8 cellular contexts compared by ENCODE assay signal in the genomic region with DNA sequence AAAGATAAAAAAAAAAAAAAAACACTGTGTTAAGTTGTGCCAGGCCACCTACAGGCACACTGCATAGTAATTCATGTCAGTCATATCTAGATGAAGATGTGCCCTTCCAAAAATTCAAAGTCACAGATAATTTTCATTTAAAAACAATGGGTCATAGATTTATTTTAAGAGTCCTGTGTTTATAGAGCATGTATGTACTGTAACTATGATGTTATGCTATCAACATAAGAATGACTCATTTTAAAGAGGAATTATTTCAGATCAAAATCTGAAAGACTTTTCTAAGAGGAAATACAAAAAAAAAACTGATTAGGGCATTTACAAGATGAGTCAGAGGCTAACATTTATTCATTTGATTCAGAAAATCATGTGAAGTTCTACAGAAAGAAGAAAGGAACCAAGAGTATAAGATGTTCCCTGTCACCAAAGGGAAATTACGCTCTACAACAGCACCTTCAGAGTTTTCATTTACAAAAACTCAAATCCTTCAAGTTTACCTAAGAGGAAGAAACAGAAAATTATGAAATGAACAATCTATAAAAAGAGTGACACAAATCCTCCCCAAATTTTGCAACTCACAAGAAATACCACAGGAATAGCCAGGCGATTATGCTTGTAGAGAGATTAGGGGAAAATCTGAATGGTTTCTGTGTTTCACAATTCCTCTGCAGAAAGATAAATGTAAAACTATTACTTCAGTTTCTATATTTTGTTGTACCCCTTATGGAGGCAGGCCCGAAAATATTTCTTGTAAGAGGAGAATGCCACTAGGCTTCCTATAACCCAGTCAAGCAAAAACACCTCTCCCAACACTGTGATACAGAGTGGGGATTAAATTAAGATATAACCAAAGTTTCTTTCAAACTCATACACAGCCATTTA. TPM values are rescaled to one million over a fixed set of nuclear protein-coding genes. Genes with fewer than 3 reads are reported as not detected.
DNase-seq lines count a peak whose midpoint lies in the region; ATAC-seq and TF ChIP-seq lines count a peak whose summit lies in the region.

No MANE protein-coding gene starts in this region.

- no peak for TF ChIP-seq EP300 in esophagus muscularis mucosa (IDR thresholded peaks at IDR 0.05)

- H3K4me1 ChIP-seq in esophagus muscularis mucosa = peaks cover 48 to 65% (median 62%) of the 10 kb centered on the region in 4 donors
- peaks cover 58 to 62% of the 10 kb centered on the region in 2 donors for H3K4me1 ChIP-seq in gastrocnemius medialis

- ATAC-seq in GM21447 (IDR thresholded peaks at IDR 0.05; ENCODE audit: unreplicated experiment) (peak; percentile 37), gastrocnemius medialis (peak in 1 of 2 donors; percentile 16), HG02571 (IDR thresholded peaks at IDR 0.05; ENCODE audit: unreplicated experiment) (no peak)

- 58% methylated on average over 3 of the region's 3 CpGs for WGBS in esophagus muscularis mucosa

- in situ Hi-C loops in gastrocnemius medialis (cut with MboI; ENCODE audit: low sequenced_read_pairs in 4 of 4) = no loop called here

- H3K4me3 ChIP-seq in SK-N-MC (peak overlapping the region; percentile 51), esophagus muscularis mucosa (no peak overlapping the region), gastrocnemius medialis (peak overlapping the region in 1 of 4 donors; percentile 12)

- no peaks in the 10 kb centered on the region for H3K27me3 ChIP-seq in esophagus muscularis mucosa
- no peaks in the 10 kb centered on the region for H3K27me3 ChIP-seq in gastrocnemius medialis

- peak overlapping the region; percentile 90 for H3K27ac ChIP-seq in SK-N-MC
- H3K27ac ChIP-seq in esophagus muscularis mucosa (replicated peaks in 1 of 4) = peak overlapping the region; percentile 47 to 76 (median 64)
- H3K27ac ChIP-seq in gastrocnemius medialis = peak overlapping the region; percentile 59 to 76 (median 73)

- peaks cover 5% of the 10 kb centered on the region for H3K36me3 ChIP-seq in SK-N-MC (ENCODE audit: insufficient read depth, low read length)
- H3K36me3 ChIP-seq in esophagus muscularis mucosa = no peaks in the 10 kb centered on the region
- H3K36me3 ChIP-seq in gastrocnemius medialis = no peaks in the 10 kb centered on the region

- intact Hi-C loops in esophagus muscularis mucosa (cut with DNase I) = no loop called here
- intact Hi-C loops in gastrocnemius medialis (cut with DNase I; ENCODE audit: low total_unique reads) = no loop called here

- peak; percentile 74 for DNase-seq in A172 (ENCODE audit: low spot score)
- DNase-seq in SK-N-MC (ENCODE audit: low read depth, low spot score) = no peak
- no peak for DNase-seq in esophagus muscularis mucosa (ENCODE audit: extremely low spot score)
- no peak for DNase-seq in gastrocnemius medialis
- DNase-seq in NCI-H526 treated with DMSO at 0.1 percent for 48 hours (lab: John Stamatoyannopoulos, UW) = no peak
- DNase-seq in DMS153 (lab: John Stamatoyannopoulos, UW) = no peak

- no peak for TF ChIP-seq POLR2A in esophagus muscularis mucosa (IDR thresholded peaks at IDR 0.05; ENCODE audit: low read depth)
- TF ChIP-seq POLR2A in gastrocnemius medialis (IDR thresholded peaks at IDR 0.05) = no peak

- TF ChIP-seq CTCF in esophagus muscularis mucosa (IDR thresholded peaks at IDR 0.05) (peak in 1 of 3 experiments; percentile 5), gastrocnemius medialis (IDR thresholded peaks at IDR 0.05 in 4 of 5, conservative IDR thresholded peaks at IDR 0.05 in 1 of 5) (peak in 1 of 5 experiments; percentile 9)

- no peaks in the 10 kb centered on the region for H3K9me3 ChIP-seq in SK-N-MC (ENCODE audit: low read depth, low read length)
- H3K9me3 ChIP-seq in esophagus muscularis mucosa = no peaks in the 10 kb centered on the region
- H3K9me3 ChIP-seq in gastrocnemius medialis = no peaks in the 10 kb centered on the region

- peak overlapping the region; percentile 38 for H3K9ac ChIP-seq in SK-N-MC (ENCODE audit: insufficient read length)

RNA-seq across cellular contexts. Expression of gene TP53BP2, which starts 13.8 kb away (rescaled TPM):
- total RNA-seq in A172 (2014; rRNA removed; shearing (Covaris generic)) = 40.3 and 50.6 TPM in 2 replicates
- 100 to 1,000 TPM in 1 of 4 donors, 10 to 100 TPM in 3; 26.6 to 106 (median 43.8) TPM for total RNA-seq in esophagus muscularis mucosa
- total RNA-seq in gastrocnemius medialis = 10 to 100 TPM; 22.2 to 85.1 (median 38.8) TPM
